13 cellular contexts compared by ENCODE assay signal in genomic region chr2:65142515-65142914, GRCh38. TPM values are rescaled to one million over a fixed set of nuclear protein-coding genes. Genes with fewer than 3 reads are reported as not detected.
A peak's percentile ranks its signal among the peaks of the same experiment; 100 is the strongest.
DNase-seq lines count a peak whose midpoint lies in the region; ATAC-seq and TF ChIP-seq lines count a peak whose summit lies in the region.
"Had no signal": no experiment of that assay in that cellular context is flagged by ENCODE, and none has a peak within 500 bp of the region (broad histone marks: within the 10 kb centered on the region; RNA-seq: fewer than 3 reads in every experiment).

No MANE protein-coding gene starts in this region.

- H3K4me1 ChIP-seq in adrenal gland (replicated peaks in 1 of 2) (peaks cover 0 to 6% of the 10 kb centered on the region in 2 donors), lower lobe of right lung (no peaks in the 10 kb centered on the region)
- H3K4me1 ChIP-seq: heart left ventricle, testis had no signal

- H3K9me3 ChIP-seq in adrenal gland (replicated peaks in 1 of 3), result no peaks in the 10 kb centered on the region
- no peaks in the 10 kb centered on the region for H3K9me3 ChIP-seq in lower lobe of right lung
- H3K9me3 ChIP-seq: heart left ventricle, testis had no signal

- H3K27ac Mint-ChIP-seq in HFFc6 (no peak overlapping the region), nephron progenitor cell (no peak overlapping the region)

- no peaks in the 10 kb centered on the region for H3K9me3 Mint-ChIP-seq in HFFc6
- no peaks in the 10 kb centered on the region for H3K9me3 Mint-ChIP-seq in nephron progenitor cell

- TF ChIP-seq CTCF in HFFc6 (IDR thresholded peaks at IDR 0.05) (peak; percentile 28; the same call in 1 of the 2 replicates), adrenal gland (IDR thresholded peaks at IDR 0.05) (peak in 4 of 6 experiments; percentile 14 to 31 (median 22)), lower lobe of right lung (IDR thresholded peaks at IDR 0.05) (peak; percentile 25), nephron progenitor cell (IDR thresholded peaks at IDR 0.05) (no peak)

- H3K27me3 ChIP-seq in adrenal gland (no peaks in the 10 kb centered on the region), lower lobe of right lung (ENCODE audit: low read depth) (no peaks in the 10 kb centered on the region)
- H3K27me3 ChIP-seq: heart left ventricle, testis had no signal

- H3K4me1 Mint-ChIP-seq in HFFc6 (ENCODE audit: low read depth), result no peaks in the 10 kb centered on the region; the same call in 1 of the 2 replicates
- no peaks in the 10 kb centered on the region for H3K4me1 Mint-ChIP-seq in nephron progenitor cell

- H3K4me3 Mint-ChIP-seq in HFFc6 (no peak overlapping the region), nephron progenitor cell (no peak overlapping the region)

- H3K4me3 ChIP-seq in adrenal gland, result no peak overlapping the region
- no peak overlapping the region for H3K4me3 ChIP-seq in lower lobe of right lung
- H3K4me3 ChIP-seq: heart left ventricle, testis had no signal

- no peak for TF ChIP-seq POLR2A in adrenal gland (IDR thresholded peaks at IDR 0.05)

- DNase-seq in COLO829 (ENCODE audit: low spot score) (peak; percentile 20), HFFc6 (no peak), adrenal gland (peak in 1 of 7 donors; percentile 26), lower lobe of right lung (no peak), NCI-H2227 (lab: John Stamatoyannopoulos, UW; ENCODE audit: unreplicated experiment) (no peak), KG1 (lab: John Stamatoyannopoulos, UW) (no peak), AG08396 (ENCODE audit: low spot score) (no peak), nephron progenitor cell (no peak)
- DNase-seq: GF-D8, heart left ventricle, NCI-H1092 treated with DMSO at 0.1 percent for 48 hours, Right ventricle myocardium superior, testis had no signal

- H3K36me3 Mint-ChIP-seq in HFFc6 (ENCODE audit: low read depth) (no peaks in the 10 kb centered on the region), nephron progenitor cell (ENCODE audit: low read depth) (no peaks in the 10 kb centered on the region)

- peak; percentile 46 to 47 for ATAC-seq in lower lobe of right lung

- peaks cover 13% of the 10 kb centered on the region for H3K27me3 Mint-ChIP-seq in HFFc6 (ENCODE audit: insufficient read depth)
- H3K27me3 Mint-ChIP-seq in nephron progenitor cell (ENCODE audit: low read depth, poor library complexity), result peaks cover 14% of the 10 kb centered on the region

- intact Hi-C loops in adrenal gland (cut with DNase I), result no loop called here
- intact Hi-C loops in lower lobe of right lung (cut with DNase I), result no loop called here

- H3K27ac ChIP-seq in adrenal gland, result no peak overlapping the region
- no peak overlapping the region for H3K27ac ChIP-seq in lower lobe of right lung
- H3K27ac ChIP-seq: heart left ventricle, testis had no signal

- H3K36me3 ChIP-seq in adrenal gland (replicated peaks in 1 of 2), result no peaks in the 10 kb centered on the region
- H3K36me3 ChIP-seq in lower lobe of right lung, result no peaks in the 10 kb centered on the region
- H3K36me3 ChIP-seq: heart left ventricle had no signal

RNA-seq across cellular contexts. Expression of gene RAB1A, which starts 12.6 kb away (rescaled TPM):
- total RNA-seq in HFFc6 (2021; fragmentation: NEBNext Ultra II Directional; extraction: Animal tissue kit (Norgen Biotek cat#: 25700)), result 100 to 1,000 TPM; 204 to 230 (median 222) TPM
- total RNA-seq in adrenal gland (100 to 1,000 TPM in 6 of 8 donors, 10 to 100 TPM in 2; 53.8 to 213 (median 136) TPM), lower lobe of right lung (145 TPM)
- 100 to 1,000 TPM in 1 of 3 donors, 10 to 100 TPM in 2; 70.0 to 235 (median 77.9) TPM for polyA plus RNA-seq in adrenal gland
